ENCODE assay signal across 8 cellular contexts in genomic region chr5:133611357-133612020, GRCh38. TPM values are rescaled to one million over a fixed set of nuclear protein-coding genes. Genes with fewer than 3 reads are reported as not detected.
DNase-seq lines count a peak whose midpoint lies in the region; FAIRE-seq and TF ChIP-seq lines count a peak whose summit lies in the region.

No MANE protein-coding gene starts in this region.

- no peaks in the 10 kb centered on the region for H3K36me3 ChIP-seq in Caco-2 (ENCODE audit: control insufficient read depth, insufficient read depth, low read length)
- H3K36me3 ChIP-seq in effector memory CD4-positive, alpha-beta T cell (ENCODE audit: control insufficient read depth, insufficient read depth, low read length): no peaks in the 10 kb centered on the region
- no peaks in the 10 kb centered on the region for H3K36me3 ChIP-seq in neural progenitor cell

- H3K27ac Mint-ChIP-seq in Caco-2 (ENCODE audit: unreplicated experiment) (no peak overlapping the region), IgD-negative memory B cell (no peak overlapping the region), neural progenitor cell (no peak overlapping the region)

- H3K9ac ChIP-seq in neural progenitor cell: no peak overlapping the region

- no peak for TF ChIP-seq CTCF in Caco-2 (IDR thresholded peaks at IDR 0.05; ENCODE audit: insufficient read depth in 1 of 2, low read depth in 1 of 2, low read length in 1 of 2, severe bottlenecking in 1 of 2, unreplicated experiment in 1 of 2)
- TF ChIP-seq CTCF in neural progenitor cell (IDR thresholded peaks at IDR 0.05): no peak

- H3K27me3 ChIP-seq in Caco-2 (replicated peaks; ENCODE audit: control insufficient read depth, insufficient read depth, low read length): peaks cover 4% of the 10 kb centered on the region
- H3K27me3 ChIP-seq in effector memory CD4-positive, alpha-beta T cell (replicated peaks; ENCODE audit: control insufficient read depth, insufficient read depth, low read length, poor library complexity, severe bottlenecking): peaks cover 18% of the 10 kb centered on the region
- H3K27me3 ChIP-seq in neural progenitor cell: peaks cover 87% of the 10 kb centered on the region

- no peaks in the 10 kb centered on the region for H3K79me2 ChIP-seq in neural progenitor cell (ENCODE audit: low read depth)

- H3K9me3 ChIP-seq in Caco-2 (no peaks in the 10 kb centered on the region), neural progenitor cell (ENCODE audit: low read depth) (no peaks in the 10 kb centered on the region)
- H3K9me3 ChIP-seq in effector memory CD4-positive, alpha-beta T cell (ENCODE audit: control insufficient read depth, low read length): no peaks in the 10 kb centered on the region

- H4K20me1 ChIP-seq in neural progenitor cell (ENCODE audit: low read depth): peaks cover 29% of the 10 kb centered on the region

- H3K27ac ChIP-seq in effector memory CD4-positive, alpha-beta T cell (ENCODE audit: insufficient read depth, low read length, poor library complexity, severe bottlenecking): no peak overlapping the region
- no peak overlapping the region for H3K27ac ChIP-seq in neural progenitor cell

- peaks cover 25% of the 10 kb centered on the region for H3K27me3 Mint-ChIP-seq in Caco-2 (ENCODE audit: insufficient read depth, unreplicated experiment)
- H3K27me3 Mint-ChIP-seq in IgD-negative memory B cell: peaks cover 41% of the 10 kb centered on the region
- H3K27me3 Mint-ChIP-seq in neural progenitor cell (ENCODE audit: insufficient read depth, low read depth): peaks cover 48% of the 10 kb centered on the region

- BruUV-seq in Caco-2 (replicated peaks; lab: Mats Ljungman, UMichigan): no TSS peak

- H3K4me3 Mint-ChIP-seq in Caco-2 (ENCODE audit: unreplicated experiment): peak overlapping the region; percentile 51
- peak overlapping the region; percentile 68 to 76 (median 73) for H3K4me3 Mint-ChIP-seq in IgD-negative memory B cell
- peak overlapping the region; percentile 83 for H3K4me3 Mint-ChIP-seq in neural progenitor cell

- no peaks in the 10 kb centered on the region for H3K4me1 Mint-ChIP-seq in Caco-2 (ENCODE audit: low read depth, unreplicated experiment)
- H3K4me1 Mint-ChIP-seq in IgD-negative memory B cell: peaks cover 4 to 11% (median 6%) of the 10 kb centered on the region in 3 donors
- peaks cover 17% of the 10 kb centered on the region for H3K4me1 Mint-ChIP-seq in neural progenitor cell

- TF ChIP-seq POLR2A in GM12892 (IDR thresholded peaks at IDR 0.05; ENCODE audit: low read depth, low read length): no peak

- H3K4me3 ChIP-seq in Caco-2 (ENCODE audit: low read depth, low read length) (peak overlapping the region; percentile 22), neural progenitor cell (peak overlapping the region; percentile 54)
- peak overlapping the region; percentile 57 for H3K4me3 ChIP-seq in effector memory CD4-positive, alpha-beta T cell (ENCODE audit: insufficient read depth, low read depth, low read length, poor library complexity, severe bottlenecking)

- peak overlapping the region; percentile 95 for H3K4me2 ChIP-seq in neural progenitor cell

- peaks cover 6% of the 10 kb centered on the region for H3K36me3 Mint-ChIP-seq in Caco-2 (ENCODE audit: insufficient read depth, unreplicated experiment)
- peaks cover 2% of the 10 kb centered on the region for H3K36me3 Mint-ChIP-seq in IgD-negative memory B cell
- no peaks in the 10 kb centered on the region for H3K36me3 Mint-ChIP-seq in neural progenitor cell

- POLR2A ChIA-PET in Caco-2 (lab: Charles Lee): no interaction called here

- peaks cover 8% of the 10 kb centered on the region for H3F3A ChIP-seq in neural progenitor cell (ENCODE audit: low read depth)

- H3K4me1 ChIP-seq in Caco-2: peaks cover 14% of the 10 kb centered on the region
- H3K4me1 ChIP-seq in effector memory CD4-positive, alpha-beta T cell (ENCODE audit: control insufficient read depth, insufficient read depth, low read length, poor library complexity, severe bottlenecking): peaks cover 6% of the 10 kb centered on the region
- H3K4me1 ChIP-seq in neural progenitor cell: peaks cover 14% of the 10 kb centered on the region

- peak overlapping the region; percentile 70 for H2AFZ ChIP-seq in neural progenitor cell (replicated peaks)

- CTCF ChIA-PET in Caco-2 (lab: Charles Lee): interaction anchor here (0.6 to 1.8 kb wide), 4 partner anchors 8 to 253 kb away, joined by 3 to 17 read pairs (median 3); no protein-coding TSS in a partner anchor

- intact Hi-C loops in Caco-2 (cut with micrococcal nuclease; ENCODE audit: unreplicated experiment): loop anchor here (1.0 to 5.0 kb wide), 5 partner anchors 45 to 188 kb away; no protein-coding TSS in a partner anchor

- H3K9me3 Mint-ChIP-seq in Caco-2 (ENCODE audit: unreplicated experiment) (no peaks in the 10 kb centered on the region), IgD-negative memory B cell (no peaks in the 10 kb centered on the region), neural progenitor cell (no peaks in the 10 kb centered on the region)

- FAIRE-seq in GM12892 (lab: Jason Lieb, UNC): no peak

- DNase-seq in Caco-2 (no peak), neural progenitor cell (ENCODE audit: low spot score) (peak; percentile 54), cerebellum (ENCODE audit: low spot score) (no peak), GM12892 (ENCODE audit: insufficient read length) (no peak), UCSD-AML1 (lab: John Stamatoyannopoulos, UW; ENCODE audit: unreplicated experiment) (no peak)
- DNase-seq in effector memory CD4-positive, alpha-beta T cell: no peak
- no peak for DNase-seq in central memory CD4-positive, alpha-beta T cell

RNA-seq across cellular contexts. Expression of gene FSTL4, which starts 0.9 kb away (rescaled TPM):
- total RNA-seq in Caco-2 (2022): 2.5 and 2.7 TPM in 2 replicates
- polyA plus RNA-seq in IgD-negative memory B cell: not detected
- total RNA-seq in neural progenitor cell (ENCODE audit: low replicate concordance): 0.95 and 2.3 TPM in 2 replicates
- 32.8 TPM for total RNA-seq in cerebellum
- not detected for polyA plus RNA-seq in GM12892 (2012; ENCODE audit: missing spikeins)
